Comparison of ENCODE assay signal across 32 cellular contexts in genomic region chr7:93858857-93859256, GRCh38. TPM values are rescaled to one million over a fixed set of nuclear protein-coding genes. Genes with fewer than 3 reads are reported as not detected.
"Had no signal": no experiment of that assay in that cellular context is flagged by ENCODE, and none has a peak within 500 bp of the region (broad histone marks: within the 10 kb centered on the region; RNA-seq: fewer than 3 reads in every experiment).

No MANE protein-coding gene starts in this region.

- ATAC-seq: naive thymus-derived CD8-positive, alpha-beta T cell; psoas muscle; right cardiac atrium; sciatic nerve; stimulated activated memory B cell treated with anti-CD40 and anti-IgM and Interleukin-4, amounts not matched to agents 10 μg/mL and 1 μg/mL and 100 μg/mL, for 72 hours; stimulated activated naive CD8-positive, alpha-beta T cell treated with anti-CD3 and anti-CD28 coated beads, Interleukin-15, amount 100 ng/mL, for 72 hours; stimulated activated naive CD8-positive, alpha-beta T cell treated with anti-CD3 and anti-CD28 coated beads, Interleukin-15, Interleukin-2, amounts not matched to agents 100 U/mL and 50 U/mL, for 24 hours; upper lobe of right lung had no signal

- H3K9ac ChIP-seq: neural progenitor cell, parathyroid adenoma had no signal

- H3K27ac ChIP-seq: neural progenitor cell, ovary, parathyroid adenoma, psoas muscle, skin epidermis, spleen, suprapubic skin, testis, tibial artery, transverse colon, upper lobe of right lung, uterus had no signal

- H3K4me2 ChIP-seq: neural progenitor cell, smooth muscle cell had no signal

- H3K4me3 ChIP-seq: neural progenitor cell, ovary, psoas muscle, skin epidermis, smooth muscle cell, spleen, suprapubic skin, testis, tibial artery, transverse colon, upper lobe of right lung, uterus had no signal

- H3K27me3 ChIP-seq: neural progenitor cell, ovary, spleen, suprapubic skin, testis, tibial artery, transverse colon, upper lobe of right lung, uterus had no signal

- H3K4me1 ChIP-seq: neural progenitor cell, parathyroid adenoma, psoas muscle, spleen, suprapubic skin, testis, tibial artery, transverse colon, upper lobe of right lung, uterus had no signal

- H3K36me3 ChIP-seq: neural progenitor cell, ovary, spleen, suprapubic skin, tibial artery, transverse colon, upper lobe of right lung, uterus had no signal

- H3K9me3 ChIP-seq: ovary, psoas muscle, spleen, suprapubic skin, testis, tibial artery, transverse colon, upper lobe of right lung, uterus had no signal

- H3K79me2 ChIP-seq: parathyroid adenoma had no signal

- DNase-seq: naive thymus-derived CD8-positive, alpha-beta T cell; occipital lobe; ovary; posterior cingulate gyrus; psoas muscle; right cardiac atrium; spleen; stimulated activated CD4-positive, alpha-beta T cell treated with anti-CD3 and anti-CD28 coated beads, Interleukin-12 subunit alpha, Interleukin-12 subunit beta, amount 100 ng/mL, for 4 hours; stimulated activated CD4-positive, alpha-beta T cell treated with anti-CD3 and anti-CD28 coated beads, Interleukin-1b, Interleukin-23, amount 100 ng/mL, for 48 hours; stimulated activated CD4-positive, alpha-beta T cell treated with anti-CD3 and anti-CD28 coated beads, Interleukin-4, amount 100 ng/mL, for 1 hour; stimulated activated CD4-positive, alpha-beta T cell treated with anti-CD3 and anti-CD28 coated beads, Interleukin-4, amount 100 ng/mL, for 4 hours; stimulated activated CD8-positive, alpha-beta memory T cell treated with anti-CD3 and anti-CD28 coated beads, Interleukin-4, amount 100 ng/mL, for 48 hours; stimulated activated naive CD4-positive, alpha-beta T cell; stimulated activated naive CD8-positive, alpha-beta T cell treated with anti-CD3 and anti-CD28 coated beads, Interleukin-15, amount 100 ng/mL, for 72 hours; stimulated activated naive CD8-positive, alpha-beta T cell treated with anti-CD3 and anti-CD28 coated beads, Interleukin-15, Interleukin-2, amounts not matched to agents 100 U/mL and 50 U/mL, for 24 hours; substantia nigra; testis; tibial artery; transverse colon; upper lobe of right lung; uterus had no signal

- H2AFZ ChIP-seq: parathyroid adenoma had no signal

RNA-seq across cellular contexts. Expression of gene TFPI2, which starts 31.7 kb away (rescaled TPM):
- total RNA-seq: naive thymus-derived CD8-positive, alpha-beta T cell had no signal
- polyA plus RNA-seq: naive thymus-derived CD8-positive, alpha-beta T cell had no signal

RNA-seq across cellular contexts. Expression of gene GNGT1, which starts 47.5 kb away (rescaled TPM):
- total RNA-seq: naive thymus-derived CD8-positive, alpha-beta T cell; occipital lobe; osteoblast; progenitor cell of endocrine pancreas; psoas muscle; right cardiac atrium; sciatic nerve; smooth muscle cell; spleen; suprapubic skin; testis; transverse colon; upper lobe of right lung; uterus had no signal
- polyA plus RNA-seq: naive thymus-derived CD8-positive, alpha-beta T cell; neural cell; right cardiac atrium; smooth muscle cell; spleen; urinary bladder had no signal
